14 cellular contexts compared by ENCODE assay signal in the genomic region with DNA sequence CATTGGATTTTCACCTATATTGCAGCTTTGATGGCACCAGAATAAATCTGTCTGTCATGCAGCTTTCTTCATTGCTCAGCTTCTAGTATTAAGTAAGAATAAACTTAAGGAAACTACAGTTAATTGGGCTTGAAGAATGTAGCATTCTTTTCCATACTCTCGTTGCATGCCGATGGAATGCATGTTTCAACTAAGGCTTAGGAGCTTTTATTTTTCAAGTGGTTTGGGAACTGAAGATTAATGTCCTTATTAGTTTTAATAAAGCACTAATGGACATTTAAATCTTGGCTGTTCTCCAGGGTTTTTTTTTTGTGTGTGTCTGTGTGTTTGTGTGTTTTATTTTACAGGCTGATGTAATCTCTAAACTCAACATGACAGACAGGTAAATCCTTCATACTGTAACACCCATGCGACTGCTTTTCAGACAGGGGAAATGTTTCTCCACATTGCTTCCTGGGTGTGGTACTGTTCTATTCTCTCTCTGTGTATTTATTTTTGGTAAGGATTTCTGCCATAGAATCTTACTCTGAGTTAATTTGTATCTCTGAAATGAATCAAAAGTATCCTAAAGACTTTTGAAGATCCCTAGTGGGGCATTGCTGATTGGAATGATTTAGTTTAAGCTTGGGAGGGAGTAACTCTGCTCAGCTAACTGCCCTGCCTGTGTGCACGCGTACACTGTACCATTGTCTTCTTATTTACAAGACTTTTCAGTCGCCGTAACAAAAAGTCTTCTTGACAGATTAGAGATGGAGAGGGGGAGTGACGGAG. TPM values are rescaled to one million over a fixed set of nuclear protein-coding genes. Genes with fewer than 3 reads are reported as not detected.
DNase-seq lines count a peak whose midpoint lies in the region; ATAC-seq and TF ChIP-seq lines count a peak whose summit lies in the region.
"Had no signal": no experiment of that assay in that cellular context is flagged by ENCODE, and none has a peak within 500 bp of the region (broad histone marks: within the 10 kb centered on the region; RNA-seq: fewer than 3 reads in every experiment).

No MANE protein-coding gene starts in this region.

- H3K27ac Mint-ChIP-seq in MCF 10A (ENCODE audit: low read depth, unreplicated experiment) = peak overlapping the region; percentile 46
- H3K27ac Mint-ChIP-seq: nephron progenitor cell had no signal

- H3K9ac ChIP-seq in mammary epithelial cell (ENCODE audit: insufficient read depth, low read length) (no peak overlapping the region), mesenchymal stem cell (ENCODE audit: low read length) (peak overlapping the region; percentile 14), trophoblast cell (ENCODE audit: low read length) (no peak overlapping the region)

- TF ChIP-seq EP300 in upper lobe of left lung (IDR thresholded peaks at IDR 0.05) = no peak

- no peak overlapping the region for H4K12ac ChIP-seq in trophoblast cell (ENCODE audit: low read depth, low read length)

- POLR2A ChIA-PET in MCF 10A (lab: Yijun Ruan, JAX) = interaction anchor here (0.6 to 1.6 kb wide), 4 partner anchors 7 to 306 kb away, joined by 3 to 4 read pairs (median 3); no protein-coding TSS in a partner anchor

- H3K9me3 ChIP-seq in breast epithelium (no peaks in the 10 kb centered on the region), mammary epithelial cell (replicated peaks; ENCODE audit: insufficient read depth, low read length) (no peaks in the 10 kb centered on the region), mesenchymal stem cell (ENCODE audit: control insufficient read depth, low read length) (no peaks in the 10 kb centered on the region), upper lobe of left lung (no peaks in the 10 kb centered on the region), trophoblast cell (ENCODE audit: insufficient read depth, low read depth, low read length) (peaks cover 4% of the 10 kb centered on the region)
- H3K9me3 ChIP-seq: adrenal gland had no signal

- H2BK120ac ChIP-seq in mesenchymal stem cell (ENCODE audit: low read depth, low read length) (no peak overlapping the region), trophoblast cell (ENCODE audit: insufficient read depth, low read length, poor library complexity) (no peak overlapping the region)

- no peaks in the 10 kb centered on the region for H4K20me1 ChIP-seq in mammary epithelial cell (ENCODE audit: insufficient read depth, low read length)

- no peak for ATAC-seq in upper lobe of left lung (ENCODE audit: low FRiP score in 2 of 2)

- intact Hi-C loops in MCF 10A (cut with micrococcal nuclease) (no loop called here), breast epithelium (cut with DNase I; ENCODE audit: low total_unique reads) (no loop called here), mammary epithelial cell (cut with micrococcal nuclease) (no loop called here)

- H2BK12ac ChIP-seq in mesenchymal stem cell (ENCODE audit: low read length in 2 of 2) (no peak overlapping the region), trophoblast cell (ENCODE audit: low read length) (no peak overlapping the region)

- CTCF ChIA-PET in MCF 10A (lab: Yijun Ruan, JAX) (interaction anchor here (0.7 to 19.0 kb wide), 8 partner anchors 9 to 466 kb away, joined by 3 to 354 read pairs (median 4); no protein-coding TSS in a partner anchor), mammary epithelial cell (lab: Charles Lee; ENCODE audit: low non-redundant PET) (no interaction called here)

- H3K14ac ChIP-seq in mesenchymal stem cell (ENCODE audit: low read length in 2 of 2) (no peak overlapping the region), trophoblast cell (ENCODE audit: low read length) (no peak overlapping the region)

- H3K4ac ChIP-seq in mesenchymal stem cell (ENCODE audit: low read depth in 1 of 2, low read length in 2 of 2) (no peak overlapping the region), trophoblast cell (ENCODE audit: low read depth, low read length) (no peak overlapping the region)

- H4K91ac ChIP-seq in mesenchymal stem cell (ENCODE audit: low read length) (no peak overlapping the region), trophoblast cell (ENCODE audit: low read depth, low read length) (no peak overlapping the region)

- H3K27ac ChIP-seq in breast epithelium (peak overlapping the region in 1 of 2 donors; percentile 28), mammary epithelial cell (ENCODE audit: insufficient read depth, low read depth, low read length) (peak overlapping the region; percentile 29), mesenchymal stem cell (ENCODE audit: low read length, poor library complexity, severe bottlenecking) (peak overlapping the region; percentile 25), upper lobe of left lung (peak overlapping the region; percentile 32 to 66 (median 57)), trophoblast cell (ENCODE audit: low read depth, low read length) (no peak overlapping the region)
- H3K27ac ChIP-seq: HL-60 had no signal

- H3K4me1 ChIP-seq in breast epithelium = no peaks in the 10 kb centered on the region
- H3K4me1 ChIP-seq in mammary epithelial cell (ENCODE audit: insufficient read depth, low read length) = peaks cover 21% of the 10 kb centered on the region
- peaks cover 13% of the 10 kb centered on the region for H3K4me1 ChIP-seq in mesenchymal stem cell (ENCODE audit: control insufficient read depth, insufficient read depth, low read depth, low read length)
- peaks cover 12 to 21% (median 14%) of the 10 kb centered on the region in 4 donors for H3K4me1 ChIP-seq in upper lobe of left lung
- peaks cover 11 to 13% of the 10 kb centered on the region in 2 experiments for H3K4me1 ChIP-seq in trophoblast cell (ENCODE audit: control insufficient read depth in 1 of 2, insufficient read depth in 2 of 2, low read length in 2 of 2)
- H3K4me1 ChIP-seq: adrenal gland had no signal

- H2BK15ac ChIP-seq in mesenchymal stem cell (ENCODE audit: low read depth, poor library complexity, severe bottlenecking) = no peak overlapping the region

- H4K8ac ChIP-seq in mesenchymal stem cell (ENCODE audit: low read length) = no peak overlapping the region
- H4K8ac ChIP-seq in trophoblast cell (ENCODE audit: low read depth, low read length) = no peak overlapping the region

- TF ChIP-seq CTCF in MCF 10A (IDR thresholded peaks at IDR 0.05; ENCODE audit: unreplicated experiment) = no peak
- TF ChIP-seq CTCF in breast epithelium (IDR thresholded peaks at IDR 0.05) = no peak
- no peak for TF ChIP-seq CTCF in mammary epithelial cell (conservative IDR thresholded peaks at IDR 0.05 in 1 of 2, IDR thresholded peaks at IDR 0.05 in 1 of 2; ENCODE audit: extremely low read depth in 1 of 2, insufficient read depth in 1 of 2, low read depth in 1 of 2, low read length in 2 of 2)
- no peak for TF ChIP-seq CTCF in upper lobe of left lung (IDR thresholded peaks at IDR 0.05)

- H3K79me1 ChIP-seq in mesenchymal stem cell (replicated peaks; ENCODE audit: low read length, poor library complexity, severe bottlenecking) (peaks cover 7% of the 10 kb centered on the region), trophoblast cell (ENCODE audit: low read length) (no peaks in the 10 kb centered on the region)

- peak overlapping the region; percentile 31 for H2AFZ ChIP-seq in mammary epithelial cell (ENCODE audit: low read depth, low read length)
- H2AFZ ChIP-seq in mesenchymal stem cell (ENCODE audit: low read depth, low read length) = no peak overlapping the region
- no peak overlapping the region for H2AFZ ChIP-seq in trophoblast cell (ENCODE audit: insufficient read depth, low read length, poor library complexity)

- H3K4me1 Mint-ChIP-seq in MCF 10A (ENCODE audit: insufficient read depth, unreplicated experiment) = peaks cover 14% of the 10 kb centered on the region

- no peaks in the 10 kb centered on the region for H3K79me2 ChIP-seq in mammary epithelial cell (ENCODE audit: insufficient read depth, low read length)
- no peaks in the 10 kb centered on the region for H3K79me2 ChIP-seq in trophoblast cell (ENCODE audit: control insufficient read depth, insufficient read depth, low read length, poor library complexity)

- TF ChIP-seq POLR2A in breast epithelium (IDR thresholded peaks at IDR 0.05) (no peak), upper lobe of left lung (IDR thresholded peaks at IDR 0.05) (no peak)

- no peak for DNase-seq in MCF 10A (ENCODE audit: unreplicated experiment)
- DNase-seq in breast epithelium (ENCODE audit: low spot score in 2 of 2) = no peak
- DNase-seq in mammary epithelial cell = peak; percentile 16
- DNase-seq in mesenchymal stem cell = peak; percentile 14
- no peak for DNase-seq in upper lobe of left lung
- no peak for DNase-seq in effector CD8-positive, alpha-beta T cell (lab: John Stamatoyannopoulos, UW)
- DNase-seq in trophoblast cell = no peak
- no peak for DNase-seq in NCI-H1092 (lab: John Stamatoyannopoulos, UW)
- DNase-seq: activated CD4-positive, alpha-beta T cell treated with anti-CD3 and anti-CD28 coated beads, Interleukin-2, amount 50 U/mL, for 48 hours; NCI-H524 treated with DMSO at 0.1 percent for 48 hours; nephron progenitor cell; stimulated activated naive CD4-positive, alpha-beta T cell treated with Interleukin-2 at 50 U/mL for 16 hours had no signal

- H3K4me3 Mint-ChIP-seq in MCF 10A (ENCODE audit: unreplicated experiment) = no peak overlapping the region
- H3K4me3 Mint-ChIP-seq: nephron progenitor cell had no signal

- in situ Hi-C loops in mammary epithelial cell (cut with MboI; ENCODE audit: low sequenced_read_pairs in 2 of 2) = loop anchor here in 1 of 2 donors (25.0 kb wide), 2 partner anchors 238 to 513 kb away; no protein-coding TSS in a partner anchor

- no peak overlapping the region for H2AK5ac ChIP-seq in mesenchymal stem cell (ENCODE audit: low read length, severe bottlenecking)
- H2AK5ac ChIP-seq in trophoblast cell (ENCODE audit: low read length) = no peak overlapping the region

- no peak overlapping the region for H3K23ac ChIP-seq in mesenchymal stem cell (ENCODE audit: low read length in 2 of 2)
- no peak overlapping the region for H3K23ac ChIP-seq in trophoblast cell (ENCODE audit: low read length)

- no TSS peak for BruUV-seq in MCF 10A (replicated peaks; lab: Mats Ljungman, UMichigan)
- no TSS peak for BruUV-seq in mammary epithelial cell (replicated peaks; lab: Mats Ljungman, UMichigan)

- H3K4me2 ChIP-seq in mammary epithelial cell (ENCODE audit: insufficient read depth, low read depth, low read length) (peak overlapping the region; percentile 75), mesenchymal stem cell (ENCODE audit: low read length, poor library complexity, severe bottlenecking) (no peak overlapping the region), trophoblast cell (ENCODE audit: low read length) (no peak overlapping the region)

- no peaks in the 10 kb centered on the region for H3K27me3 Mint-ChIP-seq in MCF 10A (ENCODE audit: insufficient read depth, unreplicated experiment)

- no peaks in the 10 kb centered on the region for H3K36me3 ChIP-seq in breast epithelium
- peaks cover 4% of the 10 kb centered on the region for H3K36me3 ChIP-seq in mammary epithelial cell (ENCODE audit: insufficient read depth, low read length)
- H3K36me3 ChIP-seq in mesenchymal stem cell (ENCODE audit: control insufficient read depth in 1 of 2, insufficient read depth in 2 of 2, low read depth in 1 of 2, low read length in 2 of 2) = peaks cover 21 to 57% of the 10 kb centered on the region in 2 experiments
- H3K36me3 ChIP-seq in upper lobe of left lung = peaks cover 3 to 50% (median 32%) of the 10 kb centered on the region in 4 donors
- H3K36me3 ChIP-seq in trophoblast cell (ENCODE audit: control insufficient read depth in 1 of 2, insufficient read depth in 2 of 2, low read length in 2 of 2) = peaks cover 0 to 2% of the 10 kb centered on the region in 2 experiments

- dilution Hi-C loops in mammary epithelial cell (cut with HindIII; ENCODE audit: low sequenced_read_pairs) = no loop called here

- peaks cover 34% of the 10 kb centered on the region for H3K36me3 Mint-ChIP-seq in MCF 10A (ENCODE audit: insufficient read depth, unreplicated experiment)

- no peak overlapping the region for H2BK5ac ChIP-seq in mesenchymal stem cell (ENCODE audit: low read depth, low read length, poor library complexity, severe bottlenecking)
- no peak overlapping the region for H2BK5ac ChIP-seq in trophoblast cell (ENCODE audit: low read depth, low read length, poor library complexity)

- no peak overlapping the region for H3K18ac ChIP-seq in mesenchymal stem cell (ENCODE audit: low read depth in 1 of 2, low read length in 2 of 2)
- no peak overlapping the region for H3K18ac ChIP-seq in trophoblast cell (ENCODE audit: low read length)

- WGBS in mammary epithelial cell (ENCODE audit: low coverage, missing lambda C conversion rate) = 70% methylated on average over 8 of the region's 8 CpGs
- WGBS in mesenchymal stem cell = 89% methylated on average over 7 of the region's 8 CpGs
- WGBS in upper lobe of left lung, 2 donors = 51 to 53% methylated on average over 8 of the region's 8 CpGs
- no CpG with 5 or more reads among the region's 8 CpGs for WGBS in trophoblast cell (ENCODE audit: extremely low coverage, insufficient coverage, insufficient read length)

- H3K27me3 ChIP-seq in breast epithelium (no peaks in the 10 kb centered on the region), mammary epithelial cell (ENCODE audit: insufficient read depth, low read length) (no peaks in the 10 kb centered on the region), mesenchymal stem cell (ENCODE audit: control insufficient read depth in 1 of 2, insufficient read depth in 1 of 2, low read length in 2 of 2) (no peaks in the 10 kb centered on the region), upper lobe of left lung (no peaks in the 10 kb centered on the region), trophoblast cell (ENCODE audit: insufficient read depth, low read length) (no peaks in the 10 kb centered on the region)
- H3K27me3 ChIP-seq: adrenal gland had no signal

- H3K9me3 Mint-ChIP-seq in MCF 10A (ENCODE audit: unreplicated experiment) = no peaks in the 10 kb centered on the region
- H3K9me3 Mint-ChIP-seq: nephron progenitor cell had no signal

- no peak overlapping the region for H3K4me3 ChIP-seq in breast epithelium
- H3K4me3 ChIP-seq in mammary epithelial cell (replicated peaks in 1 of 3; ENCODE audit: insufficient read depth in 1 of 3, low read depth in 2 of 3, low read length in 3 of 3) = peak overlapping the region in 2 of 3 experiments; percentile 13 to 15
- H3K4me3 ChIP-seq in mesenchymal stem cell (ENCODE audit: insufficient read depth in 1 of 2, low read depth in 1 of 2, low read length in 2 of 2) = no peak overlapping the region
- H3K4me3 ChIP-seq in upper lobe of left lung = no peak overlapping the region
- no peak overlapping the region for H3K4me3 ChIP-seq in trophoblast cell (ENCODE audit: low read depth, low read length)
- H3K4me3 ChIP-seq: adrenal gland had no signal

RNA-seq across cellular contexts. Expression of a gene that starts 38.0 kb away (rescaled TPM):
- total RNA-seq in MCF 10A (2022) = 14.6 and 16.5 TPM in 2 replicates
- 10 to 100 TPM; 11.8 to 13.5 (median 13.3) TPM for total RNA-seq in breast epithelium
- 1 to 10 TPM; 6.8 to 7.7 TPM for total RNA-seq in mammary epithelial cell
- polyA plus RNA-seq in mammary epithelial cell = 1.6 TPM
- 2.8 TPM for polyA minus RNA-seq in mammary epithelial cell
- 3.9 TPM for polyA plus RNA-seq in mesenchymal stem cell (2013, experiment 1 of 2)
- 3.6 TPM for polyA plus RNA-seq in mesenchymal stem cell (2013, experiment 2 of 2)
- total RNA-seq in upper lobe of left lung = 10 to 100 TPM; 13.2 to 19.6 (median 17.2) TPM
- polyA plus RNA-seq in trophoblast cell (2013) = 3.5 TPM in 2 replicates

Comparison
In these comparisons a context has a peak if more than half of its experiments do, and no peak if none do; other contexts are left out.
1. DNase-seq: peak in mammary epithelial cell (single experiment) and mesenchymal stem cell (single experiment); none in MCF 10A (single experiment), breast epithelium (0 of 2), upper lobe of left lung (0 of 2), effector CD8-positive, alpha-beta T cell (single experiment), trophoblast cell (0 of 2) and NCI-H1092 (single experiment).
2. H3K4me3 ChIP-seq: peak in mammary epithelial cell (2 of 3); none in breast epithelium (0 of 3), mesenchymal stem cell (0 of 2), upper lobe of left lung (0 of 4) and trophoblast cell (single experiment).